ENCODE assay signal across 5 cellular contexts in genomic region chr10:130484912-130485180, GRCh38.
"Had no signal": no experiment of that assay in that cellular context is flagged by ENCODE, and none has a peak within 500 bp of the region (broad histone marks: within the 10 kb centered on the region; RNA-seq: fewer than 3 reads in every experiment).

No MANE protein-coding gene starts in this region.

- H3K27ac ChIP-seq: GM23248, HL-60 had no signal

- H2AFZ ChIP-seq: GM23248 had no signal

- H3K4me1 ChIP-seq: HAP-1 had no signal

- H3K9me3 ChIP-seq: HAP-1 had no signal

- H3K36me3 ChIP-seq: HAP-1 had no signal

- H3K4me3 ChIP-seq: GM23248, HAP-1 had no signal

- DNase-seq: GM23248, GOT3, HFFc6 had no signal
